ENCODE assay signal across 18 cellular contexts in the genomic region with DNA sequence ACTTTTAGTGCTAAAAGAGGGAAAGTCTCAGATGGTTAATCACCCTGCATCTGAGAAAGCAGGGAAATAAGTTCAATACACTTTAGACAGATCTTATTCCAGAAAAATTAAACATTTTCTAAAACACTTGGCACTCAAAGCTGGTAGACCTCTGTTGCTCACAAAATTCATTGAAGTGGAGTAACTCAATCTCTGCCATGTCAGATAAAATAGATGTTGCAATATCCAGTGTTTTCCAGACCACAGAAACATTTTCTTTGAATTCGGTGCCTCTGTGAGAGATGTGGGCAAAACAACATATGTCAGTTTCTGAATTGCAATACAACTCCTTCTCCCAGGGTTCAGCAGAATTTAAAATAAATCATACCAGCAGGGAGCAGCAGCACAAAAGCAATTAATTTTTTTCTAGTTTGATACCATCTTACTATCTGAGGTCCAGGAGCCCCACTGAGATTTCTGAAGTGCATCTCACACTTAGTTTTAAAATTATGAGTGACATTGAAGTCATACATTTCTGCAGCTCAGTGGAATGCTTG. TPM values are rescaled to one million over a fixed set of nuclear protein-coding genes. Genes with fewer than 3 reads are reported as not detected.
DNase-seq lines count a peak whose midpoint lies in the region; ATAC-seq and TF ChIP-seq lines count a peak whose summit lies in the region.
"Had no signal": no experiment of that assay in that cellular context is flagged by ENCODE, and none has a peak within 500 bp of the region (broad histone marks: within the 10 kb centered on the region; RNA-seq: fewer than 3 reads in every experiment).

No MANE protein-coding gene starts in this region.

- H3K79me2 ChIP-seq in HCT116 (ENCODE audit: insufficient read depth, low read length) (no peaks in the 10 kb centered on the region), SK-N-SH (ENCODE audit: insufficient read depth) (no peaks in the 10 kb centered on the region)

- 13% methylated on average over 1 of the region's 1 CpG for WGBS in SK-N-SH (ENCODE audit: low lambda C conversion rate)
- WGBS in liver: 24% methylated on average over 1 of the region's 1 CpG

- RAD21 ChIA-PET in HCT116 (lab: Charles Lee; ENCODE audit: low non-redundant PET in 1 of 2, low total read pairs in 2 of 2, uncharacterized antibody in 2 of 2, unreplicated experiment in 2 of 2): no interaction called here

- H3K27me3 ChIP-seq in HCT116 (ENCODE audit: insufficient read depth, low read length): peaks cover 37% of the 10 kb centered on the region; the same call in 1 of the 2 replicates
- no peaks in the 10 kb centered on the region; the same call in 1 of the 2 replicates for H3K27me3 ChIP-seq in SK-N-SH (ENCODE audit: insufficient read depth)
- no peaks in the 10 kb centered on the region for H3K27me3 ChIP-seq in liver (ENCODE audit: control insufficient read depth in 4 of 4, insufficient read depth in 4 of 4, low read length in 3 of 4)
- H3K27me3 ChIP-seq: ovary, tibial nerve had no signal

- no peak for DNase-seq in HCT116 (ENCODE audit: low read depth, low spot score)
- peak; percentile 47 for DNase-seq in SK-N-SH
- DNase-seq in amniotic stem cell (lab: John Stamatoyannopoulos, UW): no peak
- no peak for DNase-seq in NCI-H1092 (lab: John Stamatoyannopoulos, UW)
- DNase-seq: activated CD4-positive, alpha-beta memory T cell treated with anti-CD3 and anti-CD28 coated beads, Interleukin-2, amount 10 ng/mL, durations not matched to agents 7 days and 5 days; CD4-positive, CD25-positive, alpha-beta regulatory T cell; EL; foreskin melanocyte; left lung; NCI-H187; ovary had no signal

- no peak overlapping the region for H3K4me3 ChIP-seq in HCT116 (replicated peaks in 1 of 2; ENCODE audit: low read depth in 1 of 2, low read length in 2 of 2)
- H3K4me3 ChIP-seq in SK-N-SH (ENCODE audit: low read depth in 2 of 2, low read length in 1 of 2): no peak overlapping the region
- no peak overlapping the region for H3K4me3 ChIP-seq in liver (ENCODE audit: low read depth in 1 of 3, low read length in 3 of 3)
- H3K4me3 ChIP-seq: K562, left lung, ovary, skin epidermis, tibial nerve had no signal

- CTCF ChIA-PET in HCT116 (lab: Charles Lee) (interaction anchor here (0.9 kb wide), 1 partner anchor 136 kb away, joined by 3 read pairs; no protein-coding TSS in a partner anchor), SK-N-SH (lab: Yijun Ruan, JAX) (interaction anchor here (0.5 to 4.8 kb wide), 19 partner anchors 8 to 608 kb away, joined by 3 to 37 read pairs (median 4); a partner anchor contains a TSS)

- H2AFZ ChIP-seq in HCT116 (ENCODE audit: low read depth, low read length, poor library complexity, severe bottlenecking) (no peak overlapping the region), SK-N-SH (ENCODE audit: low read depth) (no peak overlapping the region)

- TF ChIP-seq POLR2A in HCT116 (IDR thresholded peaks at IDR 0.05; ENCODE audit: borderline replicate concordance, extremely low read depth, insufficient read depth, insufficient read length): no peak

- no TSS peak for BruUV-seq in HCT116 (replicated peaks; lab: Mats Ljungman, UMichigan)

- ATAC-seq in HCT116: no peak
- no peak for ATAC-seq in HG03159 (IDR thresholded peaks at IDR 0.05; ENCODE audit: unreplicated experiment)
- ATAC-seq: K562, left lung had no signal

- TF ChIP-seq EP300 in SK-N-SH (IDR thresholded peaks at IDR 0.05; ENCODE audit: borderline replicate concordance in 1 of 2, low read depth in 1 of 2, low read length in 1 of 2): no peak

- no peaks in the 10 kb centered on the region for H3K9me2 ChIP-seq in HCT116 (ENCODE audit: insufficient read depth)
- no peaks in the 10 kb centered on the region for H3K9me2 ChIP-seq in SK-N-SH

- peak; percentile 10; the same call in 1 of the 2 replicates for TF ChIP-seq RAD21 in HCT116 (IDR thresholded peaks at IDR 0.05; ENCODE audit: low read depth)
- TF ChIP-seq RAD21 in SK-N-SH (IDR thresholded peaks at IDR 0.05; ENCODE audit: low read length): peak; percentile 61
- peak; percentile 67 to 70 for TF ChIP-seq RAD21 in liver (IDR thresholded peaks at IDR 0.05)

- no peak overlapping the region for H3K4me2 ChIP-seq in HCT116 (ENCODE audit: low read length)
- no peak overlapping the region for H3K4me2 ChIP-seq in SK-N-SH

- POLR2A ChIA-PET in HCT116 (lab: Charles Lee) (no interaction called here), SK-N-SH (lab: Yijun Ruan, JAX) (no interaction called here)

- H3K9me3 ChIP-seq in HCT116 (ENCODE audit: control insufficient read depth in 1 of 2, insufficient read depth in 1 of 2, low read depth in 1 of 2, low read length in 2 of 2): no peaks in the 10 kb centered on the region
- H3K9me3 ChIP-seq in SK-N-SH: no peaks in the 10 kb centered on the region
- no peaks in the 10 kb centered on the region for H3K9me3 ChIP-seq in liver (ENCODE audit: control insufficient read depth in 4 of 4, low read length in 3 of 4)
- H3K9me3 ChIP-seq: left lung, ovary, tibial nerve had no signal

- TF ChIP-seq CTCF in C4-2B (conservative IDR thresholded peaks at IDR 0.05): peak; percentile 26
- no peak for TF ChIP-seq CTCF in HCT116 (IDR thresholded peaks at IDR 0.05 in 2 of 3, conservative IDR thresholded peaks at IDR 0.05 in 1 of 3; ENCODE audit: borderline replicate concordance in 1 of 3, insufficient read depth in 1 of 3, low read depth in 2 of 3, low read length in 2 of 3)
- TF ChIP-seq CTCF in SK-N-SH (IDR thresholded peaks at IDR 0.05): peak; percentile 32
- TF ChIP-seq CTCF in liver (IDR thresholded peaks at IDR 0.05; ENCODE audit: low read depth, low read length, missing input control): peak; percentile 38

- no peaks in the 10 kb centered on the region for H3F3A ChIP-seq in SK-N-SH (replicated peaks; ENCODE audit: insufficient read depth)

- no peaks in the 10 kb centered on the region for H3K36me3 ChIP-seq in HCT116 (ENCODE audit: control insufficient read depth in 1 of 2, insufficient read depth in 2 of 2, low read length in 2 of 2)
- H3K36me3 ChIP-seq in SK-N-SH (replicated peaks in 1 of 2; ENCODE audit: control insufficient read depth in 1 of 2, insufficient read depth in 2 of 2, low read length in 1 of 2): no peaks in the 10 kb centered on the region
- H3K36me3 ChIP-seq in liver (ENCODE audit: control insufficient read depth in 4 of 4, insufficient read depth in 3 of 4, low read depth in 1 of 4, low read length in 3 of 4): no peaks in the 10 kb centered on the region
- H3K36me3 ChIP-seq: left lung, ovary, tibial nerve had no signal

- no peak overlapping the region for H3K9ac ChIP-seq in HCT116 (ENCODE audit: low read length)
- H3K9ac ChIP-seq in SK-N-SH: no peak overlapping the region
- no peak overlapping the region for H3K9ac ChIP-seq in liver (ENCODE audit: low read depth in 1 of 2, low read length in 2 of 2)

- H3K4me1 ChIP-seq in HCT116 (ENCODE audit: control insufficient read depth in 1 of 2, insufficient read depth in 2 of 2, low read length in 2 of 2) (no peaks in the 10 kb centered on the region), SK-N-SH (ENCODE audit: control insufficient read depth in 1 of 2, insufficient read depth in 2 of 2, low read depth in 1 of 2, low read length in 1 of 2) (no peaks in the 10 kb centered on the region; a peak in 1 of 4 replicates), liver (ENCODE audit: control insufficient read depth in 4 of 4, insufficient read depth in 4 of 4, low read length in 3 of 4) (no peaks in the 10 kb centered on the region)
- H3K4me1 ChIP-seq: left lung, tibial nerve had no signal

- intact Hi-C loops in HCT116 (cut with micrococcal nuclease): no loop called here

- no peaks in the 10 kb centered on the region for H4K20me1 ChIP-seq in HCT116 (ENCODE audit: insufficient read depth)
- no peaks in the 10 kb centered on the region for H4K20me1 ChIP-seq in SK-N-SH (ENCODE audit: insufficient read depth)

- H3K27ac ChIP-seq in C4-2B (no peak overlapping the region), HCT116 (ENCODE audit: low read depth, low read length) (no peak overlapping the region), SK-N-SH (ENCODE audit: low read depth in 2 of 2, low read length in 1 of 2) (no peak overlapping the region), liver (ENCODE audit: low read depth in 1 of 2, low read length in 2 of 2) (no peak overlapping the region)
- H3K27ac ChIP-seq: left lung, ovary, skin epidermis, tibial nerve had no signal

TF ChIP-seq in HCT116, 20 proteins besides CTCF, POLR2A, EP300 and RAD21 (continues in another document):
- TF ChIP-seq FOSL1 (IDR thresholded peaks at IDR 0.05; ENCODE audit: low read depth) (no peak), EZH2 (IDR thresholded peaks at IDR 0.05) (no peak), YY1 (IDR thresholded peaks at IDR 0.05; ENCODE audit: extremely low read depth, insufficient replicate concordance, low read depth, low read length) (no peak)
- TF ChIP-seq, protein P1, sequence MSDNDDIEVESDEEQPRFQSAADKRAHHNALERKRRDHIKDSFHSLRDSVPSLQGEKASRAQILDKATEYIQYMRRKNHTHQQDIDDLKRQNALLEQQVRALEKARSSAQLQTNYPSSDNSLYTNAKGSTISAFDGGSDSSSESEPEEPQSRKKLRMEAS (IDR thresholded peaks at IDR 0.05): no peak

TF ChIP-seq in SK-N-SH, 30 proteins besides CTCF, POLR2A, EP300 and RAD21:
- TF ChIP-seq SMC3 (IDR thresholded peaks at IDR 0.05; ENCODE audit: low read depth, low read length) (peak; percentile 22; the same call in 1 of the 2 replicates), FOXJ3 (CRISPR knock-in tag; IDR thresholded peaks at IDR 0.05) (no peak)

TF ChIP-seq in liver, 16 proteins besides CTCF, POLR2A, EP300 and RAD21 (continues in another document):
- TF ChIP-seq GABPA (IDR thresholded peaks at IDR 0.05 in 1 of 2, conservative IDR thresholded peaks at IDR 0.05 in 1 of 2) (no peak), FOXA2 (IDR thresholded peaks at IDR 0.05) (no peak), HNF4A (conservative IDR thresholded peaks at IDR 0.05) (no peak), EGR1 (IDR thresholded peaks at IDR 0.05; ENCODE audit: low read depth in 2 of 2) (no peak), HNF4G (IDR thresholded peaks at IDR 0.05) (no peak), SP1 (IDR thresholded peaks at IDR 0.05) (no peak), YY1 (IDR thresholded peaks at IDR 0.05) (no peak), RXRA (IDR thresholded peaks at IDR 0.05) (no peak)

RNA-seq across cellular contexts. Expression of a gene that starts 11.3 kb away (rescaled TPM):
- total RNA-seq in HCT116 (2021; ENCODE audit: unreplicated experiment): not detected
- not detected in 2 replicates for polyA plus RNA-seq in HCT116 (2012)
- under 0.01 TPM in 1 of 2 replicates, not detected in the other for polyA plus RNA-seq in SK-N-SH (2012; rRNA removed)
- polyA plus RNA-seq in SK-N-SH (2012; cell fraction: cytosol; rRNA removed): under 0.01 and 0.01 TPM in 2 replicates
- under 0.01 and 0.01 TPM in 2 replicates for polyA plus RNA-seq in SK-N-SH (2012; cell fraction: nucleus; rRNA removed)
- 10 to 100 TPM in 1 of 2 donors, 1 to 10 TPM in 1; 5.6 to 10.6 TPM for total RNA-seq in liver
- under 1 TPM; 0.45 to 0.86 TPM for polyA plus RNA-seq in liver
- total RNA-seq: activated CD4-positive, alpha-beta memory T cell treated with anti-CD3 and anti-CD28 coated beads, Interleukin-2, amount 10 ng/mL, durations not matched to agents 7 days and 5 days; OCI-LY7 had no signal
- polyA plus RNA-seq: CD4-positive, CD25-positive, alpha-beta regulatory T cell had no signal

Comparison
In these comparisons a context has a peak if more than half of its experiments do, and no peak if none do; other contexts are left out.
1. CTCF ChIP-seq: peak in C4-2B (single experiment), SK-N-SH (single experiment) and liver (single experiment); none in HCT116 (0 of 3).